ENCODE assay signal across 8 cellular contexts in the genomic region with DNA sequence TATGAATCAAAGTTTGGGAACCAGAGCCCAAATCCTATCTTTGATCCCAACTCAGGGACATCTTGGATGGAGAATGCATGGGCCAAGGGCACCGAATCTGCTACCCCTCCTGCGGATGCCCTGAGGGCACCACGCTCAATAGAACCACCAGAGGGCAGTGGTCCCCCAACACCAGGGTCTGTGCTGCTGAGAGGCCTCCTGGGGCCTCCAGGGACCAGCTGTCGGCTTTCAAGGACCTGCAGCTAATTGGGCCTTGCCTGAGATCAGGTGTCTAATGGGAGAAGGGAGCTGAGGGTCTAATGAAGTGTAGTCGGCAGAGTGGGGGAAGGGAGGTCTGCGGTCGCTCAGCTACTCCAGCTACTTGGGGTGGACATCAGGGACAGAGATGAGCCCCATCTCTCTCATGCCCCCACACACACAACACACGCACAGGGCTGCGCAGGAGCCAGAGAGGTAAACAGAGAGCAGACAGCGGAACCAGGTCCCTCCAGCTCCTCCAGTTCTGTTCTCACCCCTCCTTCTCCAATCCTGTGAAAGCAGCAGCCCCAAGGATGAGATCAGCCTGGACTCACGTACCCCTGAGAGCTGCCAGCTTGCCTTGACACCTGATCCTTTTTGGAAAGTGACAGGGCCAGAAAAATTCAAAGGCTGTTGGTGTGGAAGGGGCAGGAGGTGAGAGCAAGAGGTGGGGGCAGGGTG. TPM values are rescaled to one million over a fixed set of nuclear protein-coding genes. Genes with fewer than 3 reads are reported as not detected.
A peak's percentile ranks its signal among the peaks of the same experiment; 100 is the strongest.
DNase-seq lines count a peak whose midpoint lies in the region; ATAC-seq and TF ChIP-seq lines count a peak whose summit lies in the region.

No MANE protein-coding gene starts in this region.

- no peaks in the 10 kb centered on the region for H3F3A ChIP-seq in SK-N-SH (replicated peaks; ENCODE audit: insufficient read depth)

- H3K27me3 ChIP-seq in SK-N-SH (ENCODE audit: insufficient read depth) (no peaks in the 10 kb centered on the region), upper lobe of right lung (no peaks in the 10 kb centered on the region)

- TF ChIP-seq EP300 in SK-N-SH (IDR thresholded peaks at IDR 0.05; ENCODE audit: borderline replicate concordance in 1 of 2, low read depth in 1 of 2, low read length in 1 of 2), result no peak

- peaks cover 0 to 24% of the 10 kb centered on the region in 2 experiments for H3K36me3 ChIP-seq in SK-N-SH (replicated peaks in 1 of 2; ENCODE audit: control insufficient read depth in 1 of 2, insufficient read depth in 2 of 2, low read length in 1 of 2)
- peaks cover 83% of the 10 kb centered on the region for H3K36me3 ChIP-seq in upper lobe of right lung

- no peak overlapping the region for H3K4me3 Mint-ChIP-seq in activated naive CD4-positive, alpha-beta T cell treated with anti-CD3 and anti-CD28 coated beads, Interleukin-2, amount 50 U/mL, for 24 hours

- H3K9me3 ChIP-seq in SK-N-SH (no peaks in the 10 kb centered on the region), upper lobe of right lung (no peaks in the 10 kb centered on the region)

- H3K9ac ChIP-seq in SK-N-SH, result no peak overlapping the region

- H3K4me3 ChIP-seq in NB4 (ENCODE audit: low read depth, low read length) (no peak overlapping the region), SK-N-SH (ENCODE audit: low read depth in 2 of 2, low read length in 1 of 2) (no peak overlapping the region; a peak in 1 of 4 replicates), upper lobe of right lung (no peak overlapping the region)

- WGBS in SK-N-SH (ENCODE audit: low lambda C conversion rate), result 57% methylated on average over 6 of the region's 11 CpGs

- peaks cover 28% of the 10 kb centered on the region for H3K4me1 Mint-ChIP-seq in activated naive CD4-positive, alpha-beta T cell treated with anti-CD3 and anti-CD28 coated beads, Interleukin-2, amount 50 U/mL, for 24 hours

- no peak overlapping the region for H3K4me2 ChIP-seq in SK-N-SH

- H3K9me2 ChIP-seq in SK-N-SH, result no peaks in the 10 kb centered on the region

- peaks cover 20% of the 10 kb centered on the region for H3K36me3 Mint-ChIP-seq in activated naive CD4-positive, alpha-beta T cell treated with anti-CD3 and anti-CD28 coated beads, Interleukin-2, amount 50 U/mL, for 24 hours

- DNase-seq in GM20000 (ENCODE audit: low spot score) (peak; percentile 81), NB4 (ENCODE audit: low read depth) (peak; percentile 83), SK-N-SH (peak; percentile 82), Right ventricle myocardium inferior (ENCODE audit: missing footprints) (no peak), posterior cingulate gyrus (peak; percentile 51 to 96 (median 77)), upper lobe of right lung (peak; percentile 79)

- H2AFZ ChIP-seq in SK-N-SH (ENCODE audit: low read depth), result no peak overlapping the region

- H3K79me2 ChIP-seq in SK-N-SH (ENCODE audit: insufficient read depth), result no peaks in the 10 kb centered on the region

- peak; percentile 68 for ATAC-seq in Right ventricle myocardium inferior
- ATAC-seq in upper lobe of right lung, result peak; percentile 84

- peak; percentile 72 for TF ChIP-seq RAD21 in SK-N-SH (IDR thresholded peaks at IDR 0.05; ENCODE audit: low read length)

- H3K27ac ChIP-seq in C4-2B (no peak overlapping the region), SK-N-SH (ENCODE audit: low read depth in 2 of 2, low read length in 1 of 2) (no peak overlapping the region), upper lobe of right lung (peak overlapping the region; percentile 36)

- POLR2A ChIA-PET in SK-N-SH (lab: Yijun Ruan, JAX), result interaction anchor here (1.6 kb wide), 1 partner anchor 47 kb away, joined by 3 read pairs; no protein-coding TSS in a partner anchor

- H3K27me3 Mint-ChIP-seq in activated naive CD4-positive, alpha-beta T cell treated with anti-CD3 and anti-CD28 coated beads, Interleukin-2, amount 50 U/mL, for 24 hours, result no peaks in the 10 kb centered on the region

- no peak for TF ChIP-seq POLR2A in NB4 (IDR thresholded peaks at IDR 0.05; ENCODE audit: extremely low read depth, insufficient read length)

- intact Hi-C loops in Right ventricle myocardium inferior (cut with DNase I) (loop anchor here (1.0 to 2.0 kb wide), 2 partner anchors 48 to 57 kb away; a partner anchor contains a TSS), posterior cingulate gyrus (cut with DNase I) (loop anchor here (1.0 kb wide), 1 partner anchor 57 kb away; no protein-coding TSS in a partner anchor), upper lobe of right lung (cut with DNase I) (loop anchor here (5.0 kb wide), 1 partner anchor 46 kb away; a partner anchor contains a TSS)

- CTCF ChIA-PET in SK-N-SH (lab: Yijun Ruan, JAX), result interaction anchor here (0.6 to 35.1 kb wide), 22 partner anchors 11 to 361 kb away, joined by 3 to 1005 read pairs (median 6); a partner anchor contains a TSS

- H3K27ac Mint-ChIP-seq in activated naive CD4-positive, alpha-beta T cell treated with anti-CD3 and anti-CD28 coated beads, Interleukin-2, amount 50 U/mL, for 24 hours, result peak overlapping the region; percentile 51

- no peaks in the 10 kb centered on the region for H3K9me3 Mint-ChIP-seq in activated naive CD4-positive, alpha-beta T cell treated with anti-CD3 and anti-CD28 coated beads, Interleukin-2, amount 50 U/mL, for 24 hours

- H3K4me1 ChIP-seq in SK-N-SH (ENCODE audit: control insufficient read depth in 1 of 2, insufficient read depth in 2 of 2, low read depth in 1 of 2, low read length in 1 of 2), result no peaks in the 10 kb centered on the region; a peak in 1 of 4 replicates
- H3K4me1 ChIP-seq in upper lobe of right lung, result peaks cover 24% of the 10 kb centered on the region

- TF ChIP-seq CTCF in C4-2B (conservative IDR thresholded peaks at IDR 0.05) (peak; percentile 83), GM20000 (IDR thresholded peaks at IDR 0.05; ENCODE audit: extremely low read depth, missing control alignments) (peak; percentile 68), NB4 (IDR thresholded peaks at IDR 0.05; ENCODE audit: low read depth, low read length) (peak; percentile 76), SK-N-SH (IDR thresholded peaks at IDR 0.05) (peak; percentile 74), upper lobe of right lung (IDR thresholded peaks at IDR 0.05) (peak; percentile 81)

- no peaks in the 10 kb centered on the region for H4K20me1 ChIP-seq in SK-N-SH (ENCODE audit: insufficient read depth)

TF ChIP-seq in SK-N-SH, 30 proteins besides CTCF, POLR2A, EP300 and RAD21:
- no peak for TF ChIP-seq POLR2AphosphoS5 (IDR thresholded peaks at IDR 0.05; ENCODE audit: low read depth, low read length)
- TF ChIP-seq, protein P1, sequence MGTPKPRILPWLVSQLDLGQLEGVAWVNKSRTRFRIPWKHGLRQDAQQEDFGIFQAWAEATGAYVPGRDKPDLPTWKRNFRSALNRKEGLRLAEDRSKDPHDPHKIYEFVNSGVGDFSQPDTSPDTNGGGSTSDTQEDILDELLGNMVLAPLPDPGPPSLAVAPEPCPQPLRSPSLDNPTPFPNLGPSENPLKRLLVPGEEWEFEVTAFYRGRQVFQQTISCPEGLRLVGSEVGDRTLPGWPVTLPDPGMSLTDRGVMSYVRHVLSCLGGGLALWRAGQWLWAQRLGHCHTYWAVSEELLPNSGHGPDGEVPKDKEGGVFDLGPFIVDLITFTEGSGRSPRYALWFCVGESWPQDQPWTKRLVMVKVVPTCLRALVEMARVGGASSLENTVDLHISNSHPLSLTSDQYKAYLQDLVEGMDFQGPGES (IDR thresholded peaks at IDR 0.05; ENCODE audit: low read depth, low read length), result no peak
- no peak for TF ChIP-seq TCF12 (IDR thresholded peaks at IDR 0.05)
- TF ChIP-seq, protein P2, sequence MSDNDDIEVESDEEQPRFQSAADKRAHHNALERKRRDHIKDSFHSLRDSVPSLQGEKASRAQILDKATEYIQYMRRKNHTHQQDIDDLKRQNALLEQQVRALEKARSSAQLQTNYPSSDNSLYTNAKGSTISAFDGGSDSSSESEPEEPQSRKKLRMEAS (IDR thresholded peaks at IDR 0.05; ENCODE audit: low read depth), result no peak
- peak; percentile 85 for TF ChIP-seq SMC3 (IDR thresholded peaks at IDR 0.05; ENCODE audit: low read depth, low read length)

RNA-seq across cellular contexts. Expression of a gene that starts 34.9 kb away (rescaled TPM):
- 12.1 and 14.3 TPM in 2 replicates for polyA plus RNA-seq in SK-N-SH (2012; rRNA removed)
- 13.1 and 13.4 TPM in 2 replicates for polyA plus RNA-seq in SK-N-SH (2012; cell fraction: cytosol; rRNA removed)
- polyA plus RNA-seq in SK-N-SH (2012; cell fraction: nucleus; rRNA removed), result 10.3 and 13.2 TPM in 2 replicates
- total RNA-seq in Right ventricle myocardium inferior (21.0 TPM), upper lobe of right lung (47.7 TPM)

RNA-seq across cellular contexts. Expression of a gene that starts 48.0 kb away (rescaled TPM):
- 6.5 and 6.6 TPM in 2 replicates for polyA plus RNA-seq in SK-N-SH (2012; rRNA removed)
- polyA plus RNA-seq in SK-N-SH (2012; cell fraction: cytosol; rRNA removed), result 2.4 and 3.6 TPM in 2 replicates
- 10.2 and 11.2 TPM in 2 replicates for polyA plus RNA-seq in SK-N-SH (2012; cell fraction: nucleus; rRNA removed)
- total RNA-seq in Right ventricle myocardium inferior (22.7 TPM), upper lobe of right lung (47.3 TPM)
